17 cellular contexts compared by ENCODE assay signal in the genomic region with DNA sequence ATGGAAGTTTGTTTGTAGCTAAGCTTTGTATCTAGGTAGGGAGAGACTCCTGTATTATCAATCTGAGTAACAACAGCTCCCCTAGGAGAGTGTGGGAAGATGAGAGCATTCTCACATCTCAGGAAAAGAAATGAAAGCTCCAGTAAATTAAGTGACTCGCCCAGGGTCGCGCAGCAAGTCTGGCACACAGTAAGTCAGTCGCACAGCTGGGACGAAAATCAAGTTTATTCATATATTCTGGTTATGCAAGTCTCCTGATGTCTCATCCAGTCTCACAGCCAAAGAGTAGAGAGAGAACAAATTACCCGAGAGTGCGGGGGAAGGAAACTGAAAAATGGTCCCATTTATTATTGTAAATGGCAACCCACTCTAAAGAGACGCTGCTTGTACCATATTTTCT.
"Had no signal": no experiment of that assay in that cellular context is flagged by ENCODE, and none has a peak within 500 bp of the region (broad histone marks: within the 10 kb centered on the region; RNA-seq: fewer than 3 reads in every experiment).

No MANE protein-coding gene starts in this region.

- H3K27me3 ChIP-seq: testis had no signal

- ATAC-seq: activated T-cell treated with anti-CD3 and anti-CD28 coated beads, Interleukin-2, amount 50 U/mL, for 4 hours; esophagus mucosa; left colon; stimulated activated naive CD8-positive, alpha-beta T cell treated with anti-CD3 and anti-CD28 coated beads, Interleukin-15, amount 100 ng/mL, for 72 hours had no signal

- H2AFZ ChIP-seq: hepatocyte had no signal

- H3K4me1 ChIP-seq: testis had no signal

- H3K4me3 ChIP-seq: hepatocyte, lung, testis had no signal

- DNase-seq: activated CD4-positive, alpha-beta T cell treated with anti-CD3 and anti-CD28 coated beads, Interleukin-2, amount 10 ng/mL, durations not matched to agents 7 days and 5 days; activated CD8-positive, alpha-beta memory T cell treated with anti-CD3 and anti-CD28 coated beads, Interleukin-2, amount 50 U/mL, for 4 hours; activated naive CD4-positive, alpha-beta T cell treated with anti-CD3 and anti-CD28 coated beads for 36 hours; activated T-cell treated with anti-CD3 and anti-CD28 coated beads, Interleukin-2, amount 50 U/mL, for 4 hours; effector CD4-positive, alpha-beta T cell; islet precursor cell; left colon; midbrain; nephron progenitor cell; occipital lobe; stimulated activated naive CD8-positive, alpha-beta T cell treated with anti-CD3 and anti-CD28 coated beads, Interleukin-15, amount 100 ng/mL, for 72 hours; T-helper 1 cell; T1000; testis had no signal

- H3K4me2 ChIP-seq: hepatocyte had no signal

- H3K9me3 ChIP-seq: testis had no signal

- H3K27ac ChIP-seq: hepatocyte, testis had no signal
